ENCODE assay signal across 36 cellular contexts in the genomic region with DNA sequence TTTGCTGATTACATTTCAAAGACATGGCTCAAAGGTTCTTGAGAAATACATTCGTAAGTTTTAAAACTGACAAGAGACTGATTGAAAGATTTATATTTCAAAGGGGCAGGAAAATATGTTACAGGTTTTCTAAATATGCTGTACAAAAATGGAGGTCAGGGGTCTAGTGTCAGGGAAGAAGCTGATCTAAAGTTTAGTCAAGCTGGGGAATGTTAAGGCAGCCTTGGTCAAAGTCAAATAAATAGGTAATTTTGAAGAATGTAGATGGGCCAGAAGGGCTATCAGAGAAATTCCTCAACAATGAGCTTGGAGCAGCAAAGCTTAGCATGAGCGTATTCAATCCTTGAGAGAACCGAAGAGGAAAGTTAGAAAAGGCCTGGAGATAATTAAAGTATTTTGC.
"Had no signal": no experiment of that assay in that cellular context is flagged by ENCODE, and none has a peak within 500 bp of the region (broad histone marks: within the 10 kb centered on the region; RNA-seq: fewer than 3 reads in every experiment).

No MANE protein-coding gene starts in this region.

- H3K9me3 Mint-ChIP-seq: activated B cell treated with CpG ODN at 0.5 μM for 24 hours; activated CD4-positive, alpha-beta memory T cell treated with anti-CD3 and anti-CD28 coated beads, Interleukin-2, amount 10 ng/mL, durations not matched to agents 7 days and 5 days; activated CD4-positive, alpha-beta T cell treated with anti-CD3 and anti-CD28 coated beads, Interleukin-2, amount 10 ng/mL, durations not matched to agents 7 days and 5 days; activated naive CD4-positive, alpha-beta T cell treated with anti-CD3 and anti-CD28 coated beads, Interleukin-2, amount 10 ng/mL, durations not matched to agents 7 days and 5 days; activated naive CD4-positive, alpha-beta T cell treated with anti-CD3 and anti-CD28 coated beads, Interleukin-2, amount 50 U/mL, for 24 hours; activated naive CD8-positive, alpha-beta T cell treated with anti-CD3 and anti-CD28 coated beads, Interleukin-2, amount 10 ng/mL, durations not matched to agents 7 days and 5 days; activated naive CD8-positive, alpha-beta T cell treated with anti-CD3 and anti-CD28 coated beads, Interleukin-2, amount 50 U/mL, for 24 hours; activated T-cell treated with anti-CD3 and anti-CD28 coated beads, Interleukin-2, amount 50 U/mL, for 24 hours; activated T-helper 2 cell treated with anti-CD3 and anti-CD28 coated beads, Interferon-gamma antibody, Interleukin-2, Interleukin-4, amounts not matched to agents 10 μg/mL and 5 μg/mL and 100 μg/mL, durations not matched to agents 14 hours and 24 hours and 36 hours; brain; central memory CD8-positive, alpha-beta T cell; T-helper 1 cell treated with Interleukin-12 subunit alpha and Interleukin-12 subunit beta and Interleukin-4 antibody, amounts not matched to agents 30 μg/mL and 1 μg/mL, for 36 hours; T-helper 2 cell treated with Interferon-gamma antibody and Interleukin-4, amounts not matched to agents 5 μg/mL and 100 μg/mL, for 36 hours had no signal

- DNase-seq: activated B cell treated with CpG ODN at 0.5 μM for 24 hours; activated CD4-positive, alpha-beta memory T cell treated with anti-CD3 and anti-CD28 coated beads, Interleukin-2, amount 10 ng/mL, durations not matched to agents 7 days and 5 days; activated CD4-positive, alpha-beta T cell treated with anti-CD3 and anti-CD28 coated beads for 1 hour; activated CD4-positive, alpha-beta T cell treated with anti-CD3 and anti-CD28 coated beads for 36 hours; activated CD4-positive, alpha-beta T cell treated with anti-CD3 and anti-CD28 coated beads for 48 hours; activated CD4-positive, alpha-beta T cell treated with anti-CD3 and anti-CD28 coated beads, Interleukin-2, amount 10 ng/mL, durations not matched to agents 7 days and 5 days; activated CD4-positive, alpha-beta T cell treated with anti-CD3 and anti-CD28 coated beads, Interleukin-2, amount 50 U/mL, for 48 hours; activated CD8-positive, alpha-beta memory T cell treated with anti-CD3 and anti-CD28 coated beads for 24 hours; activated CD8-positive, alpha-beta memory T cell treated with anti-CD3 and anti-CD28 coated beads, Interleukin-2, amount 10 ng/mL, durations not matched to agents 7 days and 5 days; activated CD8-positive, alpha-beta memory T cell treated with anti-CD3 and anti-CD28 coated beads, Interleukin-2, amount 50 U/mL, for 48 hours; activated CD8-positive, alpha-beta T cell treated with anti-CD3 and anti-CD28 coated beads, Interleukin-2, amount 10 ng/mL, durations not matched to agents 7 days and 5 days; activated effector memory CD4-positive, alpha-beta T cell treated with Interleukin-2 at 50 U/mL for 16 hours; activated gamma-delta T cell; activated naive CD4-positive, alpha-beta T cell treated with anti-CD3 and anti-CD28 coated beads, Interleukin-2, amount 10 ng/mL, durations not matched to agents 7 days and 5 days; activated naive CD4-positive, alpha-beta T cell treated with Interleukin-2 at 50 U/mL for 16 hours; activated naive CD8-positive, alpha-beta T cell treated with anti-CD3 and anti-CD28 coated beads, Interleukin-2, amount 10 ng/mL, durations not matched to agents 7 days and 5 days; activated naive CD8-positive, alpha-beta T cell treated with anti-CD3 and anti-CD28 coated beads, Interleukin-2, amount 50 U/mL, for 24 hours; activated T-cell treated with anti-CD3 and anti-CD28 coated beads, Interleukin-2, amount 50 U/mL, for 24 hours; activated T-cell treated with anti-CD3 and anti-CD28 coated beads, Interleukin-2, amount 50 U/mL, for 48 hours; amygdala; anterior cingulate cortex; caudate nucleus; cerebellar nuclear complex; T-helper 1 cell; T-helper 2 cell; T-helper 9 cell had no signal

- H3K36me3 Mint-ChIP-seq: activated CD8-positive, alpha-beta memory T cell treated with anti-CD3 and anti-CD28 coated beads, Interleukin-2, amount 10 ng/mL, durations not matched to agents 7 days and 5 days; activated naive CD4-positive, alpha-beta T cell treated with anti-CD3 and anti-CD28 coated beads, Interleukin-2, amount 10 ng/mL, durations not matched to agents 7 days and 5 days; activated naive CD4-positive, alpha-beta T cell treated with anti-CD3 and anti-CD28 coated beads, Interleukin-2, amount 50 U/mL, for 24 hours; activated naive CD8-positive, alpha-beta T cell; activated naive CD8-positive, alpha-beta T cell treated with anti-CD3 and anti-CD28 coated beads, Interleukin-2, amount 10 ng/mL, durations not matched to agents 7 days and 5 days; brain had no signal

- H3K4me3 ChIP-seq: ascending aorta, cardiac muscle cell had no signal

- H3K4me1 Mint-ChIP-seq: activated B cell treated with CpG ODN at 0.5 μM for 24 hours; activated CD4-positive, alpha-beta memory T cell treated with anti-CD3 and anti-CD28 coated beads, Interleukin-2, amount 10 ng/mL, durations not matched to agents 7 days and 5 days; activated CD4-positive, alpha-beta T cell treated with anti-CD3 and anti-CD28 coated beads for 36 hours; activated CD4-positive, alpha-beta T cell treated with anti-CD3 and anti-CD28 coated beads, Interleukin-2, amount 10 ng/mL, durations not matched to agents 7 days and 5 days; activated CD8-positive, alpha-beta memory T cell treated with anti-CD3 and anti-CD28 coated beads, Interleukin-2, amount 10 ng/mL, durations not matched to agents 7 days and 5 days; activated naive CD4-positive, alpha-beta T cell treated with anti-CD3 and anti-CD28 coated beads, Interleukin-2, amount 10 ng/mL, durations not matched to agents 7 days and 5 days; activated naive CD4-positive, alpha-beta T cell treated with anti-CD3 and anti-CD28 coated beads, Interleukin-2, amount 50 U/mL, for 24 hours; activated naive CD8-positive, alpha-beta T cell treated with anti-CD3 and anti-CD28 coated beads, Interleukin-2, amount 10 ng/mL, durations not matched to agents 7 days and 5 days; activated naive CD8-positive, alpha-beta T cell treated with anti-CD3 and anti-CD28 coated beads, Interleukin-2, amount 50 U/mL, for 24 hours; central memory CD8-positive, alpha-beta T cell had no signal

- H3K4me1 ChIP-seq: ascending aorta had no signal

- H3K27ac ChIP-seq: ascending aorta, cardiac muscle cell, VCaP had no signal

- ATAC-seq: activated CD4-positive, alpha-beta T cell treated with anti-CD3 and anti-CD28 coated beads for 36 hours; activated CD8-positive, alpha-beta memory T cell treated with anti-CD3 and anti-CD28 coated beads, Interleukin-2, amount 10 ng/mL, durations not matched to agents 7 days and 5 days; activated CD8-positive, alpha-beta T cell treated with anti-CD3 and anti-CD28 coated beads, Interleukin-2, amount 10 ng/mL, durations not matched to agents 7 days and 5 days; activated naive CD8-positive, alpha-beta T cell treated with anti-CD3 and anti-CD28 coated beads, Interleukin-2, amount 50 U/mL, for 24 hours had no signal

- H3K36me3 ChIP-seq: ascending aorta, cardiac muscle cell had no signal

- H3K27me3 Mint-ChIP-seq: activated B cell treated with CpG ODN at 0.5 μM for 24 hours; activated CD4-positive, alpha-beta T cell treated with anti-CD3 and anti-CD28 coated beads for 36 hours; activated naive CD4-positive, alpha-beta T cell treated with anti-CD3 and anti-CD28 coated beads, Interleukin-2, amount 50 U/mL, for 24 hours; brain had no signal

- H3K4me3 Mint-ChIP-seq: activated B cell treated with CpG ODN at 0.5 μM for 24 hours; activated CD4-positive, alpha-beta memory T cell treated with anti-CD3 and anti-CD28 coated beads, Interleukin-2, amount 10 ng/mL, durations not matched to agents 7 days and 5 days; activated CD4-positive, alpha-beta T cell treated with anti-CD3 and anti-CD28 coated beads for 36 hours; activated CD4-positive, alpha-beta T cell treated with anti-CD3 and anti-CD28 coated beads, Interleukin-2, amount 10 ng/mL, durations not matched to agents 7 days and 5 days; activated CD8-positive, alpha-beta memory T cell treated with anti-CD3 and anti-CD28 coated beads, Interleukin-2, amount 10 ng/mL, durations not matched to agents 7 days and 5 days; activated CD8-positive, alpha-beta T cell treated with anti-CD3 and anti-CD28 coated beads, Interleukin-2, amount 10 ng/mL, durations not matched to agents 7 days and 5 days; activated naive CD4-positive, alpha-beta T cell treated with anti-CD3 and anti-CD28 coated beads, Interleukin-2, amount 10 ng/mL, durations not matched to agents 7 days and 5 days; activated naive CD4-positive, alpha-beta T cell treated with anti-CD3 and anti-CD28 coated beads, Interleukin-2, amount 50 U/mL, for 24 hours; activated naive CD8-positive, alpha-beta T cell; activated naive CD8-positive, alpha-beta T cell treated with anti-CD3 and anti-CD28 coated beads, Interleukin-2, amount 10 ng/mL, durations not matched to agents 7 days and 5 days; activated naive CD8-positive, alpha-beta T cell treated with anti-CD3 and anti-CD28 coated beads, Interleukin-2, amount 50 U/mL, for 24 hours; activated T-cell treated with anti-CD3 and anti-CD28 coated beads, Interleukin-2, amount 50 U/mL, for 24 hours; brain; central memory CD8-positive, alpha-beta T cell; T-helper 1 cell treated with Interleukin-12 subunit alpha and Interleukin-12 subunit beta and Interleukin-4 antibody, amounts not matched to agents 30 μg/mL and 1 μg/mL, for 36 hours; T-helper 2 cell treated with Interferon-gamma antibody and Interleukin-4, amounts not matched to agents 5 μg/mL and 100 μg/mL, for 36 hours had no signal

- H3K27ac Mint-ChIP-seq: activated B cell treated with CpG ODN at 0.5 μM for 24 hours; activated CD4-positive, alpha-beta memory T cell treated with anti-CD3 and anti-CD28 coated beads, Interleukin-2, amount 10 ng/mL, durations not matched to agents 7 days and 5 days; activated CD4-positive, alpha-beta T cell treated with anti-CD3 and anti-CD28 coated beads for 36 hours; activated CD4-positive, alpha-beta T cell treated with anti-CD3 and anti-CD28 coated beads, Interleukin-2, amount 10 ng/mL, durations not matched to agents 7 days and 5 days; activated CD8-positive, alpha-beta memory T cell treated with anti-CD3 and anti-CD28 coated beads, Interleukin-2, amount 10 ng/mL, durations not matched to agents 7 days and 5 days; activated CD8-positive, alpha-beta T cell treated with anti-CD3 and anti-CD28 coated beads, Interleukin-2, amount 10 ng/mL, durations not matched to agents 7 days and 5 days; activated naive CD4-positive, alpha-beta T cell treated with anti-CD3 and anti-CD28 coated beads, Interleukin-2, amount 10 ng/mL, durations not matched to agents 7 days and 5 days; activated naive CD4-positive, alpha-beta T cell treated with anti-CD3 and anti-CD28 coated beads, Interleukin-2, amount 50 U/mL, for 24 hours; activated naive CD8-positive, alpha-beta T cell; activated naive CD8-positive, alpha-beta T cell treated with anti-CD3 and anti-CD28 coated beads, Interleukin-2, amount 10 ng/mL, durations not matched to agents 7 days and 5 days; activated naive CD8-positive, alpha-beta T cell treated with anti-CD3 and anti-CD28 coated beads, Interleukin-2, amount 50 U/mL, for 24 hours; activated T-cell treated with anti-CD3 and anti-CD28 coated beads, Interleukin-2, amount 50 U/mL, for 24 hours; activated T-helper 2 cell treated with anti-CD3 and anti-CD28 coated beads, Interferon-gamma antibody, Interleukin-2, Interleukin-4, amounts not matched to agents 10 μg/mL and 5 μg/mL and 100 μg/mL, durations not matched to agents 14 hours and 24 hours and 36 hours; brain; T-helper 1 cell treated with Interleukin-12 subunit alpha and Interleukin-12 subunit beta and Interleukin-4 antibody, amounts not matched to agents 30 μg/mL and 1 μg/mL, for 36 hours; T-helper 2 cell treated with Interferon-gamma antibody and Interleukin-4, amounts not matched to agents 5 μg/mL and 100 μg/mL, for 36 hours had no signal

- H3K9me3 ChIP-seq: ascending aorta had no signal

- H3K27me3 ChIP-seq: ascending aorta, cardiac muscle cell had no signal
